Comparison of ENCODE assay signal across 11 cellular contexts in genomic region chr3:127764841-127765362, GRCh38. TPM values are rescaled to one million over a fixed set of nuclear protein-coding genes. Genes with fewer than 3 reads are reported as not detected.
DNase-seq lines count a peak whose midpoint lies in the region; ATAC-seq, FAIRE-seq and TF ChIP-seq lines count a peak whose summit lies in the region.
"Had no signal": no experiment of that assay in that cellular context is flagged by ENCODE, and none has a peak within 500 bp of the region (broad histone marks: within the 10 kb centered on the region; RNA-seq: fewer than 3 reads in every experiment).

No MANE protein-coding gene starts in this region.

- no peak overlapping the region for H2BK12ac ChIP-seq in mesenchymal stem cell (ENCODE audit: low read length in 2 of 2)

- H3K9me3 ChIP-seq in mesenchymal stem cell (ENCODE audit: control insufficient read depth, low read length): peaks cover 4% of the 10 kb centered on the region
- no peaks in the 10 kb centered on the region for H3K9me3 ChIP-seq in testis
- peaks cover 0 to 21% (median 11%) of the 10 kb centered on the region in 11 donors for H3K9me3 ChIP-seq in heart right ventricle

- H3K27me3 ChIP-seq in mesenchymal stem cell (ENCODE audit: control insufficient read depth in 1 of 2, insufficient read depth in 1 of 2, low read length in 2 of 2): no peaks in the 10 kb centered on the region
- H3K27me3 ChIP-seq in testis: no peaks in the 10 kb centered on the region
- H3K27me3 ChIP-seq in heart right ventricle: no peaks in the 10 kb centered on the region
- H3K27me3 ChIP-seq: esophagus squamous epithelium had no signal

- TF ChIP-seq CTCF in testis (IDR thresholded peaks at IDR 0.05) (no peak), heart right ventricle (IDR thresholded peaks at IDR 0.05) (no peak)

- no peak overlapping the region for H3K23ac ChIP-seq in mesenchymal stem cell (ENCODE audit: low read length in 2 of 2)

- peak overlapping the region; percentile 25 for H2AK5ac ChIP-seq in mesenchymal stem cell (ENCODE audit: low read length, severe bottlenecking)

- H3K27ac ChIP-seq in mesenchymal stem cell (ENCODE audit: low read length, poor library complexity, severe bottlenecking): peak overlapping the region; percentile 59
- H3K27ac ChIP-seq in testis: no peak overlapping the region
- H3K27ac ChIP-seq in heart right ventricle: peak overlapping the region in 2 of 10 donors; percentile 39 to 80
- H3K27ac ChIP-seq: esophagus squamous epithelium had no signal

- ATAC-seq in GM21786 (IDR thresholded peaks at IDR 0.05; ENCODE audit: unreplicated experiment): peak; percentile 28
- no peak for ATAC-seq in heart right ventricle

- H2BK120ac ChIP-seq in mesenchymal stem cell (ENCODE audit: low read depth, low read length): no peak overlapping the region

- no peak overlapping the region for H3K4ac ChIP-seq in mesenchymal stem cell (ENCODE audit: low read depth in 1 of 2, low read length in 2 of 2)

- no peak overlapping the region for H3K4me3 ChIP-seq in mesenchymal stem cell (ENCODE audit: insufficient read depth in 1 of 2, low read depth in 1 of 2, low read length in 2 of 2)
- H3K4me3 ChIP-seq in testis: no peak overlapping the region
- H3K4me3 ChIP-seq in heart right ventricle: no peak overlapping the region
- H3K4me3 ChIP-seq: esophagus squamous epithelium had no signal

- H2BK5ac ChIP-seq in mesenchymal stem cell (ENCODE audit: low read depth, low read length, poor library complexity, severe bottlenecking): no peak overlapping the region

- peaks cover 46% of the 10 kb centered on the region for H3K4me1 ChIP-seq in mesenchymal stem cell (ENCODE audit: control insufficient read depth, insufficient read depth, low read depth, low read length)
- H3K4me1 ChIP-seq in testis: peaks cover 14% of the 10 kb centered on the region
- peaks cover 16 to 77% (median 63%) of the 10 kb centered on the region in 9 donors for H3K4me1 ChIP-seq in heart right ventricle

- H3K36me3 ChIP-seq in mesenchymal stem cell (ENCODE audit: control insufficient read depth in 1 of 2, insufficient read depth in 2 of 2, low read depth in 1 of 2, low read length in 2 of 2): peaks cover 7 to 29% of the 10 kb centered on the region in 2 experiments
- H3K36me3 ChIP-seq in testis (ENCODE audit: low read depth, missing control alignments): no peaks in the 10 kb centered on the region
- peaks cover 0 to 50% (median 0%) of the 10 kb centered on the region in 9 donors for H3K36me3 ChIP-seq in heart right ventricle

- H3K14ac ChIP-seq in mesenchymal stem cell (ENCODE audit: low read length in 2 of 2): no peak overlapping the region

- intact Hi-C loops in testis (cut with DNase I; ENCODE audit: low total_unique reads): no loop called here
- intact Hi-C loops in heart right ventricle (cut with DNase I): loop anchor here in 1 of 10 donors (10.0 kb wide), 1 partner anchor 50 kb away; no protein-coding TSS in a partner anchor

- H2AFZ ChIP-seq in mesenchymal stem cell (ENCODE audit: low read depth, low read length): no peak overlapping the region

- no peak for TF ChIP-seq POLR2A in testis (IDR thresholded peaks at IDR 0.05)

- FAIRE-seq in RCC 7860 (lab: Jason Lieb, UNC): peak; percentile 17
- FAIRE-seq: D721Med, islet of Langerhans had no signal

- H3K9ac ChIP-seq in mesenchymal stem cell (ENCODE audit: low read length): peak overlapping the region; percentile 13

- no peak overlapping the region for H4K91ac ChIP-seq in mesenchymal stem cell (ENCODE audit: low read length)

- peaks cover 31% of the 10 kb centered on the region for H3K79me1 ChIP-seq in mesenchymal stem cell (replicated peaks; ENCODE audit: low read length, poor library complexity, severe bottlenecking)

- DNase-seq in ELR (ENCODE audit: low read depth): peak; percentile 82
- no peak for DNase-seq in RCC 7860 (ENCODE audit: low spot score)
- peak; percentile 62 for DNase-seq in mesenchymal stem cell
- DNase-seq in testis: no peak
- DNase-seq in heart right ventricle: no peak
- DNase-seq in C1 segment of cervical spinal cord (lab: John Stamatoyannopoulos, UW): no peak
- DNase-seq: esophagus squamous epithelium, KG1 had no signal

- H3K18ac ChIP-seq in mesenchymal stem cell (ENCODE audit: low read depth in 1 of 2, low read length in 2 of 2): no peak overlapping the region

- no peak overlapping the region for H3K4me2 ChIP-seq in mesenchymal stem cell (ENCODE audit: low read length, poor library complexity, severe bottlenecking)

- no peak overlapping the region for H2BK15ac ChIP-seq in mesenchymal stem cell (ENCODE audit: low read depth, poor library complexity, severe bottlenecking)

- no peak overlapping the region for H4K8ac ChIP-seq in mesenchymal stem cell (ENCODE audit: low read length)

- 17% methylated on average over 5 of the region's 5 CpGs for WGBS in mesenchymal stem cell
- 86 to 91% methylated on average over 5 of the region's 5 CpGs for WGBS in testis, 2 donors
- WGBS in heart right ventricle, 2 donors: 74 to 79% methylated on average over 5 of the region's 5 CpGs

RNA-seq across cellular contexts. Expression of gene MGLL, which starts 57.4 kb away (rescaled TPM):
- polyA plus RNA-seq in mesenchymal stem cell (2013, experiment 1 of 2): 81.2 TPM
- 81.4 TPM for polyA plus RNA-seq in mesenchymal stem cell (2013, experiment 2 of 2)
- total RNA-seq in testis (10 to 100 TPM; 18.3 to 19.2 TPM), heart right ventricle (100 to 1,000 TPM in 1 of 10 donors, 10 to 100 TPM in 9; 52.0 to 103 (median 69.7) TPM)
- polyA plus RNA-seq in testis (ENCODE audit: insufficient read depth, low read depth, low replicate concordance) (26.0 TPM), heart right ventricle (10 to 100 TPM; 35.7 to 61.5 TPM)

Comparison
In these comparisons a context has a peak if more than half of its experiments do, and no peak if none do; other contexts are left out.
1. DNase-seq: peak in ELR (single experiment) and mesenchymal stem cell (single experiment); none in RCC 7860 (single experiment), testis (single experiment), heart right ventricle (0 of 2) and C1 segment of cervical spinal cord (0 of 14).